ENCODE assay signal across 26 cellular contexts in the genomic region with DNA sequence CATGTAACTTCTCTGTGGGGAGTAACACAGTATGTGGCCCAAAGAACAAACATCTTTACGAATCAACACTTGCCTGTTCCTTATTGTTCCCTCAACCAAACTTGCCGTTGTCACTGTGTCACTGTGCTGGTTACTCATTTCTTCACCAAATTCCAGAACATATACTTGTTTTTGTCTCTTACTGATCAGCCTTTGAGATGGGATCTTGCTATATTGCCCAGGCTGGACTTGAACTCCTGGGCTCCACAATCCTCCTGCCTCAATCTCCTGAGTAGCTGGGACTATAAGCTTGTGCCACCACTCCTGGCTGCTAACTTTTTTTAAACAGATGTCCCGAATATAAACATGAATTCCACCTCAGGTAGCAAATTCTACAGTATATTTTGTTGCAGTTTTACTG.
"Had no signal": no experiment of that assay in that cellular context is flagged by ENCODE, and none has a peak within 500 bp of the region (broad histone marks: within the 10 kb centered on the region; RNA-seq: fewer than 3 reads in every experiment).

No MANE protein-coding gene starts in this region.

- H3K27ac ChIP-seq: colonic mucosa, epithelial cell of prostate, esophagus squamous epithelium, gastrocnemius medialis, heart right ventricle, left ventricle myocardium inferior, lower lobe of right lung had no signal

- H3K9me3 ChIP-seq: colonic mucosa, esophagus squamous epithelium, gastrocnemius medialis, heart right ventricle, left ventricle myocardium inferior, lower lobe of right lung, mucosa of descending colon had no signal

- H3K27me3 ChIP-seq: colonic mucosa, esophagus squamous epithelium, gastrocnemius medialis, heart right ventricle had no signal

- DNase-seq: colonic mucosa; cortex of kidney; effector CD8-positive, alpha-beta T cell; effector memory CD8-positive, alpha-beta T cell; endodermal cell; erythroblast; esophagus squamous epithelium; foreskin fibroblast; foreskin melanocyte; gastrocnemius medialis; glutamatergic neuron; heart right ventricle; hippocampal formation; kidney; kidney glomerular epithelial cell; left colon; left ventricle myocardium inferior; lower lobe of right lung; mesenchymal stem cell; mucosa of descending colon; naive B cell had no signal

- H3K4me3 ChIP-seq: colonic mucosa, esophagus squamous epithelium, gastrocnemius medialis, heart right ventricle, left ventricle myocardium inferior, lower lobe of right lung, mucosa of descending colon had no signal

- H3K36me3 ChIP-seq: colonic mucosa, esophagus squamous epithelium, gastrocnemius medialis, heart right ventricle, left ventricle myocardium inferior, lower lobe of right lung had no signal

- ATAC-seq: effector memory CD8-positive, alpha-beta T cell; esophagus mucosa; gastrocnemius medialis; heart right ventricle; left colon; left lobe of liver; lower lobe of right lung; mucosa of descending colon had no signal

- FAIRE-seq: endometrium, islet of Langerhans, kidney had no signal

- H3K4me1 ChIP-seq: colonic mucosa had no signal
